In genomic region chr10:110671788-110672579, GRCh38 we compare ENCODE assay signal across 8 cellular contexts. TPM values are rescaled to one million over a fixed set of nuclear protein-coding genes. Genes with fewer than 3 reads are reported as not detected.
DNase-seq lines count a peak whose midpoint lies in the region; ATAC-seq and TF ChIP-seq lines count a peak whose summit lies in the region.

No MANE protein-coding gene starts in this region.

- H3K4me1 ChIP-seq in Caco-2: no peaks in the 10 kb centered on the region
- H3K4me1 ChIP-seq in transverse colon: peaks cover 0 to 11% (median 2%) of the 10 kb centered on the region in 4 donors

- H3K36me3 ChIP-seq in Caco-2 (ENCODE audit: control insufficient read depth, insufficient read depth, low read length): no peaks in the 10 kb centered on the region
- H3K36me3 ChIP-seq in transverse colon: no peaks in the 10 kb centered on the region

- BruUV-seq in Caco-2 (replicated peaks; lab: Mats Ljungman, UMichigan): no TSS peak

- H3K27ac Mint-ChIP-seq in Caco-2 (ENCODE audit: unreplicated experiment): peak overlapping the region; percentile 60
- peak overlapping the region; percentile 86 for H3K27ac Mint-ChIP-seq in activated naive CD8-positive, alpha-beta T cell

- CTCF ChIA-PET in Caco-2 (lab: Charles Lee): interaction anchor here (0.6 to 2.4 kb wide), 3 partner anchors 28 to 66 kb away, joined by 4 to 21 read pairs (median 6); partner anchors contain the start of gene RBM20

- H3K4me3 ChIP-seq in Caco-2 (ENCODE audit: low read depth, low read length) (peak overlapping the region; percentile 50), transverse colon (peak overlapping the region; percentile 41 to 55 (median 50))

- H3K9me3 Mint-ChIP-seq in Caco-2 (ENCODE audit: unreplicated experiment): no peaks in the 10 kb centered on the region
- H3K9me3 Mint-ChIP-seq in activated naive CD8-positive, alpha-beta T cell (ENCODE audit: low read depth): no peaks in the 10 kb centered on the region

- ATAC-seq in GM19438 (IDR thresholded peaks at IDR 0.05; ENCODE audit: low read depth, unreplicated experiment): peak; percentile 99
- ATAC-seq in HG03521 (IDR thresholded peaks at IDR 0.05; ENCODE audit: unreplicated experiment): peak; percentile 99
- ATAC-seq in SK-N-SH treated with all-trans-retinoic acid at 6 μM for 48 hours: peak; percentile 99

- DNase-seq in Caco-2 (peak; percentile 64 to 75), cardiac septum (ENCODE audit: low spot score) (peak; percentile 88), pons (ENCODE audit: low spot score) (peak; percentile 52), transverse colon (peak; percentile 75)

- TF ChIP-seq CTCF in Caco-2 (IDR thresholded peaks at IDR 0.05; ENCODE audit: insufficient read depth in 1 of 2, low read depth in 1 of 2, low read length in 1 of 2, severe bottlenecking in 1 of 2, unreplicated experiment in 1 of 2) (peak; percentile 69 to 81), transverse colon (IDR thresholded peaks at IDR 0.05) (peak; percentile 71 to 95 (median 91))

- H3K4me1 Mint-ChIP-seq in Caco-2 (ENCODE audit: low read depth, unreplicated experiment): no peaks in the 10 kb centered on the region
- H3K4me1 Mint-ChIP-seq in activated naive CD8-positive, alpha-beta T cell (ENCODE audit: low read depth): peaks cover 2% of the 10 kb centered on the region

- POLR2A ChIA-PET in Caco-2 (lab: Charles Lee): no interaction called here

- no peaks in the 10 kb centered on the region for H3K27me3 ChIP-seq in Caco-2 (replicated peaks; ENCODE audit: control insufficient read depth, insufficient read depth, low read length)
- peaks cover 18% of the 10 kb centered on the region for H3K27me3 ChIP-seq in transverse colon

- H3K4me3 Mint-ChIP-seq in Caco-2 (ENCODE audit: unreplicated experiment): peak overlapping the region; percentile 71
- H3K4me3 Mint-ChIP-seq in activated naive CD8-positive, alpha-beta T cell: peak overlapping the region; percentile 88

- TF ChIP-seq POLR2A in transverse colon (IDR thresholded peaks at IDR 0.05): no peak

- intact Hi-C loops in Caco-2 (cut with micrococcal nuclease; ENCODE audit: unreplicated experiment) (loop anchor here (1.0 to 2.0 kb wide), 3 partner anchors 23 to 366 kb away; no protein-coding TSS in a partner anchor), cardiac septum (cut with DNase I) (loop anchor here (2.0 kb wide), 1 partner anchor 25 kb away; no protein-coding TSS in a partner anchor), transverse colon (cut with DNase I; ENCODE audit: low total_unique reads) (no loop called here)

- H3K27me3 Mint-ChIP-seq in Caco-2 (ENCODE audit: insufficient read depth, unreplicated experiment): peaks cover 9% of the 10 kb centered on the region
- H3K27me3 Mint-ChIP-seq in activated naive CD8-positive, alpha-beta T cell: no peaks in the 10 kb centered on the region

- 0 to 1% methylated on average over 1 to 46 of the region's 47 CpGs for WGBS in transverse colon (ENCODE audit: low coverage in 1 of 2), 2 donors

- H3K36me3 Mint-ChIP-seq in Caco-2 (ENCODE audit: insufficient read depth, unreplicated experiment): no peaks in the 10 kb centered on the region
- no peaks in the 10 kb centered on the region for H3K36me3 Mint-ChIP-seq in activated naive CD8-positive, alpha-beta T cell

- H3K9me3 ChIP-seq in Caco-2: no peaks in the 10 kb centered on the region
- no peaks in the 10 kb centered on the region for H3K9me3 ChIP-seq in transverse colon

- no peak for TF ChIP-seq EP300 in transverse colon (IDR thresholded peaks at IDR 0.05; ENCODE audit: low read depth)

- peak overlapping the region; percentile 49 to 70 (median 58) for H3K27ac ChIP-seq in transverse colon

- in situ Hi-C loops in transverse colon (cut with MboI; ENCODE audit: low pct_ligation_motif_present in 1 of 4, low pct_unique_long_range_greater_than_20kb in 1 of 4, low sequenced_read_pairs in 3 of 4): loop anchor here in 1 of 4 donors (10.0 kb wide), 1 partner anchor 67 kb away; no protein-coding TSS in a partner anchor

TF ChIP-seq in SK-N-SH treated with all-trans-retinoic acid at 6 μM for 48 hours, 23 proteins besides CTCF, POLR2A, EP300 and RAD21:
- TF ChIP-seq PPARA (CRISPR knock-in tag; IDR thresholded peaks at IDR 0.05; ENCODE audit: borderline replicate concordance) (no peak), ESRRG (CRISPR knock-in tag; IDR thresholded peaks at IDR 0.05) (no peak), ZFP30 (CRISPR knock-in tag; IDR thresholded peaks at IDR 0.05) (no peak), OSR1 (CRISPR knock-in tag; IDR thresholded peaks at IDR 0.05) (no peak), ARNTL (CRISPR knock-in tag; IDR thresholded peaks at IDR 0.05; ENCODE audit: borderline replicate concordance, low read depth) (no peak), ZNF70 (CRISPR knock-in tag; IDR thresholded peaks at IDR 0.05) (no peak), SNAI2 (CRISPR knock-in tag; IDR thresholded peaks at IDR 0.05) (no peak), BACH2 (CRISPR knock-in tag; IDR thresholded peaks at IDR 0.05; ENCODE audit: borderline replicate concordance) (no peak), CSRNP3 (CRISPR knock-in tag; IDR thresholded peaks at IDR 0.05) (no peak), TSHZ2 (CRISPR knock-in tag; IDR thresholded peaks at IDR 0.05) (no peak), POU6F1 (CRISPR knock-in tag; IDR thresholded peaks at IDR 0.05; ENCODE audit: borderline replicate concordance, low read depth) (no peak), PATZ1 (CRISPR knock-in tag; IDR thresholded peaks at IDR 0.05; ENCODE audit: borderline replicate concordance) (no peak)

RNA-seq across cellular contexts. Expression of gene RBM20, which starts 27.8 kb away (rescaled TPM):
- total RNA-seq in Caco-2 (2022) (0.35 and 0.36 TPM in 2 replicates), cardiac septum (105 TPM), transverse colon (10 to 100 TPM in 1 of 4 donors, 1 to 10 TPM in 3; 1.2 to 10.5 (median 2.9) TPM)

Comparison
In these comparisons a context has a peak if more than half of its experiments do, and no peak if none do; other contexts are left out.
1. Peak in every context shown above with its lines: DNase-seq, ATAC-seq, H3K4me3 ChIP-seq and H3K27ac ChIP-seq.